ENCODE assay signal across 1 cellular context in genomic region chr17:44199553-44200477, GRCh38.
TF ChIP-seq lines count a peak whose summit lies in the region.

Gene ATXN7L3, minus strand, starts transcription at chr17:44199884. Its CDS starts 1,814 bp downstream, at chr17:44198070.

TF ChIP-seq in HEK293, 187 proteins besides CTCF, POLR2A, EP300 and RAD21 (continued from another document and continues in another):
- 0 out of 2 replicates have a peak, but pooled peaks have one; percentile 35 for TF ChIP-seq KLF1 (tag by site-specific recombination; IDR thresholded peaks at IDR 0.05)
- no peak for TF ChIP-seq ZNF416 (tag by site-specific recombination; IDR thresholded peaks at IDR 0.05)
- no peak for TF ChIP-seq TSHZ1 (tag by site-specific recombination; IDR thresholded peaks at IDR 0.05; ENCODE audit: borderline replicate concordance)
- no peak for TF ChIP-seq ZNF549 (tag by site-specific recombination; IDR thresholded peaks at IDR 0.05)
- no peak for TF ChIP-seq ZBTB7A (tag by site-specific recombination; IDR thresholded peaks at IDR 0.05; ENCODE audit: low read depth)
- TF ChIP-seq PRDM6 (tag by site-specific recombination; IDR thresholded peaks at IDR 0.05): no peak
- no peak for TF ChIP-seq REPIN1 (tag by site-specific recombination; IDR thresholded peaks at IDR 0.05; ENCODE audit: low read depth)
- TF ChIP-seq ZNF843 (tag by site-specific recombination; IDR thresholded peaks at IDR 0.05): no peak
- TF ChIP-seq ZNF677 (tag by site-specific recombination; IDR thresholded peaks at IDR 0.05): no peak
- TF ChIP-seq SALL2 (tag by site-specific recombination; IDR thresholded peaks at IDR 0.05; ENCODE audit: borderline replicate concordance): no peak
- TF ChIP-seq ZNF555 (tag by site-specific recombination; conservative IDR thresholded peaks at IDR 0.05): no peak
- no peak for TF ChIP-seq ZNF26 (tag by site-specific recombination; IDR thresholded peaks at IDR 0.05)
- no peak for TF ChIP-seq ZNF133 (tag by site-specific recombination; IDR thresholded peaks at IDR 0.05)
- TF ChIP-seq ZNF548 (tag by site-specific recombination; IDR thresholded peaks at IDR 0.05): no peak
- no peak for TF ChIP-seq INSM2 (tag by site-specific recombination; IDR thresholded peaks at IDR 0.05)
- no peak; the same call in 1 of the 2 replicates for TF ChIP-seq ZBTB17 (tag by site-specific recombination; IDR thresholded peaks at IDR 0.05)
- TF ChIP-seq ZBTB44 (tag by site-specific recombination; IDR thresholded peaks at IDR 0.05): no peak
- no peak for TF ChIP-seq ZNF623 (tag by site-specific recombination; IDR thresholded peaks at IDR 0.05)
- TF ChIP-seq ZNF488 (tag by site-specific recombination; IDR thresholded peaks at IDR 0.05): no peak
- no peak for TF ChIP-seq YY1 (tag by site-specific recombination; IDR thresholded peaks at IDR 0.05)
- TF ChIP-seq ZNF132 (tag by site-specific recombination; IDR thresholded peaks at IDR 0.05; ENCODE audit: borderline replicate concordance): no peak
- no peak for TF ChIP-seq ZNF223 (tag by site-specific recombination; IDR thresholded peaks at IDR 0.05)
- no peak for TF ChIP-seq ZFP41 (tag by site-specific recombination; IDR thresholded peaks at IDR 0.05; ENCODE audit: borderline replicate concordance)
- TF ChIP-seq ZNF155 (tag by site-specific recombination; IDR thresholded peaks at IDR 0.05): no peak
- TF ChIP-seq ZNF501 (tag by site-specific recombination; IDR thresholded peaks at IDR 0.05): no peak
- TF ChIP-seq ZNF138 (tag by site-specific recombination; IDR thresholded peaks at IDR 0.05; ENCODE audit: borderline replicate concordance): no peak
- no peak for TF ChIP-seq ZNF18 (tag by site-specific recombination; IDR thresholded peaks at IDR 0.05)
- TF ChIP-seq ZNF654 (tag by site-specific recombination; IDR thresholded peaks at IDR 0.05; ENCODE audit: low read depth): no peak
- peak; percentile 72; the same call in 1 of the 2 replicates for TF ChIP-seq ZNF513 (tag by site-specific recombination; IDR thresholded peaks at IDR 0.05)
- no peak for TF ChIP-seq ZNF184 (tag by site-specific recombination; IDR thresholded peaks at IDR 0.05)
- no peak for TF ChIP-seq ZNF37A (tag by site-specific recombination; IDR thresholded peaks at IDR 0.05)
- TF ChIP-seq ZIC2 (tag by site-specific recombination; IDR thresholded peaks at IDR 0.05): no peak
- no peak for TF ChIP-seq ZNF24 (tag by site-specific recombination; IDR thresholded peaks at IDR 0.05)
- no peak for TF ChIP-seq ZNF146 (tag by site-specific recombination; IDR thresholded peaks at IDR 0.05)
- TF ChIP-seq HOXA7 (CRISPR knock-in tag; IDR thresholded peaks at IDR 0.05; ENCODE audit: borderline replicate concordance): no peak
- no peak for TF ChIP-seq ZNF341 (tag by site-specific recombination; IDR thresholded peaks at IDR 0.05; ENCODE audit: low read depth)
- no peak for TF ChIP-seq MEIS1 (CRISPR knock-in tag; IDR thresholded peaks at IDR 0.05; ENCODE audit: borderline replicate concordance)
- peak; percentile 13; the same call in 1 of the 2 replicates for TF ChIP-seq ZFHX2 (tag by site-specific recombination; conservative IDR thresholded peaks at IDR 0.05)
- no peak for TF ChIP-seq ZNF248 (tag by site-specific recombination; IDR thresholded peaks at IDR 0.05)
- TF ChIP-seq ZNF292 (tag by site-specific recombination; IDR thresholded peaks at IDR 0.05; ENCODE audit: borderline replicate concordance, low read depth): no peak
- TF ChIP-seq ZFP3 (tag by site-specific recombination; IDR thresholded peaks at IDR 0.05; ENCODE audit: low read depth): no peak
- no peak for TF ChIP-seq SETDB1 (IDR thresholded peaks at IDR 0.05; ENCODE audit: insufficient read length, low read length)
- no peak for TF ChIP-seq ZNF660 (tag by site-specific recombination; IDR thresholded peaks at IDR 0.05)
- no peak for TF ChIP-seq ZNF747 (tag by site-specific recombination; IDR thresholded peaks at IDR 0.05)
- no peak for TF ChIP-seq ZNF266 (tag by site-specific recombination; IDR thresholded peaks at IDR 0.05; ENCODE audit: low read depth)
- no peak for TF ChIP-seq ZFP37 (tag by site-specific recombination; IDR thresholded peaks at IDR 0.05)
- no peak for TF ChIP-seq TCF7L2 (IDR thresholded peaks at IDR 0.05; ENCODE audit: borderline replicate concordance, low read depth, low read length)
- no peak for TF ChIP-seq ZNF621 (tag by site-specific recombination; IDR thresholded peaks at IDR 0.05)
- TF ChIP-seq PATZ1 (tag by site-specific recombination; IDR thresholded peaks at IDR 0.05): peak; percentile 91
- no peak for TF ChIP-seq ZNF350 (tag by site-specific recombination; IDR thresholded peaks at IDR 0.05)
